ENCODE assay signal across 8 cellular contexts in the genomic region with DNA sequence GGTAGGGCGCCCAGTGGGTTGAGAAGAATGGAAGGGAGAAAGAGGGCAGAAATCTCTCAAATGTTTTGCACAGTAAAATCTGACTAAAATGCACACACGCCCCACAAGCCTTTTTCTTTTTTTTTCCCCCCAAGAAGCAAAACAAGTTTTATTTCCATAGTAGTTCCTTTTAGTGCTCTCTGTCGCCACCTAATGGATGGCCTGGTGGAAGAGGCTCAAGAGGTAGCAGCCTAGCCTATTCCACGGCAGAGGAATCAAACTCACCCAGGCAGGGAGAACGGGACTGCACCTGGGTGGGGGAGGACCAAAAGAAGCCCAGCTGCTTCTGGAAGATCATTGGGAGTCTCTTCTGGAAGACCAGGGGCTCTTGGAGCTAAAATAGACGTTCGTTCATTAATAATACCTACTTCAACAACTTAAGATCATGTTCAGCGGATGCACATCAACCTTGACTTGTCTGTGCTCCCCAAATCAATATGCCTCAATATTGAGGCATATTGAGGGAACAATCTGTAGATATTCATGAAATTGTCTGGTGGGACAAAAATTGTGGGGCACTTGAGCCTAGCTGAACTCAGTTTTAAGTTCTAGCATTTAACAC. TPM values are rescaled to one million over a fixed set of nuclear protein-coding genes. Genes with fewer than 3 reads are reported as not detected.
DNase-seq lines count a peak whose midpoint lies in the region; ATAC-seq and TF ChIP-seq lines count a peak whose summit lies in the region.

No MANE protein-coding gene starts in this region.

- H3K4me2 ChIP-seq in neural cell (ENCODE audit: low read length), result no peak overlapping the region

- peaks cover 27% of the 10 kb centered on the region for H3K4me1 Mint-ChIP-seq in stimulated activated naive CD8-positive, alpha-beta T cell treated with anti-CD3 and anti-CD28 coated beads, Interleukin-15, Interleukin-2, amounts not matched to agents 100 ng/mL and 50 ng/mL, for 24 hours (ENCODE audit: low read depth)

- TF ChIP-seq RAD21 in neural cell (conservative IDR thresholded peaks at IDR 0.05), result peak; percentile 31

- no peaks in the 10 kb centered on the region for H3K79me2 ChIP-seq in neural cell (replicated peaks; ENCODE audit: insufficient read depth, low read length)

- no peak overlapping the region for H3K4me3 ChIP-seq in epithelial cell of proximal tubule (ENCODE audit: low read depth, low read length)
- no peak overlapping the region for H3K4me3 ChIP-seq in neural cell (ENCODE audit: low read length)

- no peaks in the 10 kb centered on the region for H4K20me1 ChIP-seq in neural cell (ENCODE audit: insufficient read depth)

- peak overlapping the region; percentile 51 for H3K27ac Mint-ChIP-seq in stimulated activated naive CD8-positive, alpha-beta T cell treated with anti-CD3 and anti-CD28 coated beads, Interleukin-15, Interleukin-2, amounts not matched to agents 100 ng/mL and 50 ng/mL, for 24 hours

- no peaks in the 10 kb centered on the region for H3K9me2 ChIP-seq in neural cell (ENCODE audit: insufficient read depth, low read length)

- DNase-seq in AG08395 (ENCODE audit: low spot score), result peak; percentile 50
- peak; percentile 74 for DNase-seq in NCI-H82 (lab: John Stamatoyannopoulos, UW)
- peak; percentile 25 for DNase-seq in activated CD8-positive, alpha-beta memory T cell treated with anti-CD3 and anti-CD28 coated beads, Interleukin-2, amount 50 U/mL, for 1 hour (ENCODE audit: extremely low read depth)
- DNase-seq in epithelial cell of proximal tubule (ENCODE audit: low read depth), result no peak
- DNase-seq in NCI-H774 (lab: John Stamatoyannopoulos, UW), result no peak

- no peak overlapping the region for H3K27ac ChIP-seq in neural cell (ENCODE audit: low read length)

- no peak for TF ChIP-seq EP300 in neural cell (conservative IDR thresholded peaks at IDR 0.05; ENCODE audit: poor library complexity, severe bottlenecking)

- no peak overlapping the region for H3K9ac ChIP-seq in neural cell (ENCODE audit: low read length)

- ATAC-seq in GM18511 (IDR thresholded peaks at IDR 0.05; ENCODE audit: unreplicated experiment), result peak; percentile 54

- TF ChIP-seq CTCF in epithelial cell of proximal tubule (conservative IDR thresholded peaks at IDR 0.05; ENCODE audit: low read depth, low read length), result peak; percentile 67
- peak; percentile 63 for TF ChIP-seq CTCF in neural cell (IDR thresholded peaks at IDR 0.05; ENCODE audit: poor library complexity, severe bottlenecking)

- peaks cover 45% of the 10 kb centered on the region for H3K36me3 Mint-ChIP-seq in stimulated activated naive CD8-positive, alpha-beta T cell treated with anti-CD3 and anti-CD28 coated beads, Interleukin-15, Interleukin-2, amounts not matched to agents 100 ng/mL and 50 ng/mL, for 24 hours (ENCODE audit: low read depth)

- H3K9me3 Mint-ChIP-seq in stimulated activated naive CD8-positive, alpha-beta T cell treated with anti-CD3 and anti-CD28 coated beads, Interleukin-15, Interleukin-2, amounts not matched to agents 100 ng/mL and 50 ng/mL, for 24 hours, result no peaks in the 10 kb centered on the region

- H3K36me3 ChIP-seq in neural cell (ENCODE audit: insufficient read depth, low read length), result no peaks in the 10 kb centered on the region

- H3K27me3 Mint-ChIP-seq in stimulated activated naive CD8-positive, alpha-beta T cell treated with anti-CD3 and anti-CD28 coated beads, Interleukin-15, Interleukin-2, amounts not matched to agents 100 ng/mL and 50 ng/mL, for 24 hours, result no peaks in the 10 kb centered on the region

- no peak overlapping the region for H2AFZ ChIP-seq in neural cell (ENCODE audit: low read depth, low read length)

- H3K4me3 Mint-ChIP-seq in stimulated activated naive CD8-positive, alpha-beta T cell treated with anti-CD3 and anti-CD28 coated beads, Interleukin-15, Interleukin-2, amounts not matched to agents 100 ng/mL and 50 ng/mL, for 24 hours, result no peak overlapping the region

- no peaks in the 10 kb centered on the region for H3K27me3 ChIP-seq in neural cell (ENCODE audit: insufficient read depth, low read depth, low read length)

- H3F3A ChIP-seq in neural cell (ENCODE audit: insufficient read depth, low read length, poor library complexity, severe bottlenecking), result no peaks in the 10 kb centered on the region

- no peaks in the 10 kb centered on the region for H3K9me3 ChIP-seq in neural cell (ENCODE audit: low read length)

TF ChIP-seq in neural cell, 6 proteins besides CTCF, POLR2A, EP300 and RAD21:
- TF ChIP-seq SMC3 (conservative IDR thresholded peaks at IDR 0.05; ENCODE audit: poor library complexity) (peak; percentile 39), TAF1 (IDR thresholded peaks at IDR 0.05; ENCODE audit: low read depth) (no peak)

RNA-seq across cellular contexts. Expression of gene IRAK1, which starts 31.6 kb away (rescaled TPM):
- 131 and 219 TPM in 2 replicates for total RNA-seq in epithelial cell of proximal tubule
- 1.4 and 6.8 TPM in 2 replicates for polyA plus RNA-seq in neural cell
- polyA minus RNA-seq in neural cell, result 1.9 and 2.8 TPM in 2 replicates

RNA-seq across cellular contexts. Expression of gene MECP2, which starts 46.2 kb away (rescaled TPM):
- 18.1 and 23.4 TPM in 2 replicates for total RNA-seq in epithelial cell of proximal tubule
- polyA plus RNA-seq in neural cell, result 14.5 and 36.1 TPM in 2 replicates
- polyA minus RNA-seq in neural cell, result 63.3 and 74.4 TPM in 2 replicates

Comparison
In these comparisons a context has a peak if more than half of its experiments do, and no peak if none do; other contexts are left out.
1. DNase-seq: peak in AG08395 (single experiment), NCI-H82 (single experiment) and activated CD8-positive, alpha-beta memory T cell treated with anti-CD3 and anti-CD28 coated beads, Interleukin-2, amount 50 U/mL, for 1 hour (single experiment); none in epithelial cell of proximal tubule (single experiment) and NCI-H774 (single experiment).